Comparison of ENCODE assay signal across 30 cellular contexts in the genomic region with DNA sequence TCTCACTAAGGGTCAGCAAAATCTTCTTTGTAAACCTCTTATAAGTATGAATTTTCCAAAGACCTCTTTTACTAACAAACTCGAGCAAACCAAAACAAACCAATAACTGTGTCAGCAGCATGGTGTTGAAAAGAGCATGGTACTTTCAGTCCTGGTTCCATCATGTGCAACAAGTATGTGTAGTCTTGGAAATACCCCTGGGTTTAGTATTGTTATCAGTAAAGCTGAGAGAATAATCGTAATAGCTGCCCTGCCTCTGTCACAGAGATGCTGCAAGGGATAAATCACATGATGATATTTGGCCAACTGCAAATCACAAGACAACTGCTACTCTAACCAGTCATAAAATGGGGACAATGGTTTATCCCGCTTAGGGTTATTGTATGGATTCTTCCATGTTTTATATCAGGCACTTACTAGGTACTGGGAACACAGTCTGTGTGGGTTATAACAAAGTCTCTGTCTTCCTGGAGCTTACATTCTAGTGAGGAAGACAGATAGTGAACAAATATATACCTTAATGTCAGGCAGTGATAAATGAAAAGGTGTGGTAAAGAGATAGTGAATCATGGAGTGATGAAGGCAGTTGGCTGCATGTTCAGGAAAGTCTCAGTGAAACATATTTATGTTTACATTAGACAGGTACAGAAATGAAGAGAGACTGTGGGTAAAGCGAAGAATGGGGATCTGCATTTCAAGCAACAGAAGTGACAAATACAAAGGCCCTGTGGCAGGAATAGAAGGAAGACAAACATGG.
"Had no signal": no experiment of that assay in that cellular context is flagged by ENCODE, and none has a peak within 500 bp of the region (broad histone marks: within the 10 kb centered on the region; RNA-seq: fewer than 3 reads in every experiment).

No MANE protein-coding gene starts in this region.

- H3K4me1 Mint-ChIP-seq: activated CD4-positive, alpha-beta memory T cell treated with anti-CD3 and anti-CD28 coated beads, Interleukin-2, amount 10 ng/mL, durations not matched to agents 7 days and 5 days; activated CD8-positive, alpha-beta memory T cell treated with anti-CD3 and anti-CD28 coated beads, Interleukin-2, amount 10 ng/mL, durations not matched to agents 7 days and 5 days; activated naive CD4-positive, alpha-beta T cell treated with anti-CD3 and anti-CD28 coated beads, Interleukin-2, amount 10 ng/mL, durations not matched to agents 7 days and 5 days; activated naive CD8-positive, alpha-beta T cell treated with anti-CD3 and anti-CD28 coated beads, Interleukin-2, amount 50 U/mL, for 24 hours had no signal

- H3K27ac ChIP-seq: brain microvascular endothelial cell, WERI-Rb-1 had no signal

- H3K4me3 ChIP-seq: MG63 had no signal

- H3K36me3 ChIP-seq: brain microvascular endothelial cell, MG63, WERI-Rb-1 had no signal

- H3K4me3 Mint-ChIP-seq: activated CD4-positive, alpha-beta memory T cell treated with anti-CD3 and anti-CD28 coated beads, Interleukin-2, amount 10 ng/mL, durations not matched to agents 7 days and 5 days; activated CD8-positive, alpha-beta memory T cell treated with anti-CD3 and anti-CD28 coated beads, Interleukin-2, amount 10 ng/mL, durations not matched to agents 7 days and 5 days; activated naive CD4-positive, alpha-beta T cell treated with anti-CD3 and anti-CD28 coated beads, Interleukin-2, amount 10 ng/mL, durations not matched to agents 7 days and 5 days; activated naive CD8-positive, alpha-beta T cell; activated naive CD8-positive, alpha-beta T cell treated with anti-CD3 and anti-CD28 coated beads, Interleukin-2, amount 50 U/mL, for 24 hours had no signal

- H3K36me3 Mint-ChIP-seq: activated CD8-positive, alpha-beta memory T cell treated with anti-CD3 and anti-CD28 coated beads, Interleukin-2, amount 10 ng/mL, durations not matched to agents 7 days and 5 days; activated naive CD4-positive, alpha-beta T cell treated with anti-CD3 and anti-CD28 coated beads, Interleukin-2, amount 10 ng/mL, durations not matched to agents 7 days and 5 days; activated naive CD8-positive, alpha-beta T cell had no signal

- H3K9me3 Mint-ChIP-seq: activated CD4-positive, alpha-beta memory T cell treated with anti-CD3 and anti-CD28 coated beads, Interleukin-2, amount 10 ng/mL, durations not matched to agents 7 days and 5 days; activated naive CD4-positive, alpha-beta T cell treated with anti-CD3 and anti-CD28 coated beads, Interleukin-2, amount 10 ng/mL, durations not matched to agents 7 days and 5 days had no signal

- H3K27me3 Mint-ChIP-seq: activated CD4-positive, alpha-beta memory T cell treated with anti-CD3 and anti-CD28 coated beads, Interleukin-2, amount 10 ng/mL, durations not matched to agents 7 days and 5 days; activated CD8-positive, alpha-beta memory T cell treated with anti-CD3 and anti-CD28 coated beads, Interleukin-2, amount 10 ng/mL, durations not matched to agents 7 days and 5 days; activated naive CD4-positive, alpha-beta T cell treated with anti-CD3 and anti-CD28 coated beads, Interleukin-2, amount 10 ng/mL, durations not matched to agents 7 days and 5 days; activated naive CD8-positive, alpha-beta T cell; activated naive CD8-positive, alpha-beta T cell treated with anti-CD3 and anti-CD28 coated beads, Interleukin-2, amount 50 U/mL, for 24 hours had no signal

- H3K9me3 ChIP-seq: MG63 had no signal

- H3K27ac Mint-ChIP-seq: activated CD4-positive, alpha-beta memory T cell treated with anti-CD3 and anti-CD28 coated beads, Interleukin-2, amount 10 ng/mL, durations not matched to agents 7 days and 5 days; activated CD8-positive, alpha-beta memory T cell treated with anti-CD3 and anti-CD28 coated beads, Interleukin-2, amount 10 ng/mL, durations not matched to agents 7 days and 5 days; activated naive CD4-positive, alpha-beta T cell treated with anti-CD3 and anti-CD28 coated beads, Interleukin-2, amount 10 ng/mL, durations not matched to agents 7 days and 5 days; activated naive CD8-positive, alpha-beta T cell; activated naive CD8-positive, alpha-beta T cell treated with anti-CD3 and anti-CD28 coated beads, Interleukin-2, amount 50 U/mL, for 24 hours had no signal

- DNase-seq: activated CD4-positive, alpha-beta memory T cell treated with anti-CD3 and anti-CD28 coated beads, Interleukin-2, amount 10 ng/mL, durations not matched to agents 7 days and 5 days; activated CD4-positive, alpha-beta T cell treated with anti-CD3 and anti-CD28 coated beads for 1 hour; activated CD4-positive, alpha-beta T cell treated with anti-CD3 and anti-CD28 coated beads for 48 hours; activated CD4-positive, CD25-positive, alpha-beta regulatory T cell; activated CD8-positive, alpha-beta memory T cell treated with anti-CD3 and anti-CD28 coated beads for 24 hours; activated CD8-positive, alpha-beta memory T cell treated with anti-CD3 and anti-CD28 coated beads, Interleukin-2, amount 10 ng/mL, durations not matched to agents 7 days and 5 days; activated CD8-positive, alpha-beta memory T cell treated with anti-CD3 and anti-CD28 coated beads, Interleukin-2, amount 50 U/mL, for 48 hours; activated effector memory CD4-positive, alpha-beta T cell treated with Interleukin-2 at 50 U/mL for 16 hours; activated naive CD4-positive, alpha-beta T cell treated with anti-CD3 and anti-CD28 coated beads, Interleukin-2, amount 10 ng/mL, durations not matched to agents 7 days and 5 days; activated naive CD8-positive, alpha-beta T cell treated with anti-CD3 and anti-CD28 coated beads, Interleukin-2, amount 50 U/mL, for 24 hours; activated T-cell treated with anti-CD3 and anti-CD28 coated beads, Interleukin-2, amount 50 U/mL, for 48 hours; aorta; brain microvascular endothelial cell; Kasumi-1; KG1; MG63; NCI-H1048; NCI-H1105 treated with DMSO at 0.1 percent for 48 hours; NCI-H1436; NCI-H1694; NCI-H1930; NCI-H2081 treated with DMSO at 0.1 percent for 48 hours; NCI-H226; NCI-H524 treated with DMSO at 0.1 percent for 48 hours; SIG-M5; SW 1271; T1000; WERI-Rb-1 had no signal

- H3K27me3 ChIP-seq: brain microvascular endothelial cell, MG63 had no signal

- ATAC-seq: activated CD8-positive, alpha-beta memory T cell treated with anti-CD3 and anti-CD28 coated beads, Interleukin-2, amount 10 ng/mL, durations not matched to agents 7 days and 5 days; activated naive CD8-positive, alpha-beta T cell treated with anti-CD3 and anti-CD28 coated beads, Interleukin-2, amount 50 U/mL, for 24 hours; Panc1 had no signal
